Comparison of ENCODE assay signal across 16 cellular contexts in genomic region chr4:109801099-109801789, GRCh38. TPM values are rescaled to one million over a fixed set of nuclear protein-coding genes. Genes with fewer than 3 reads are reported as not detected.
DNase-seq lines count a peak whose midpoint lies in the region; ATAC-seq, FAIRE-seq and TF ChIP-seq lines count a peak whose summit lies in the region.
"Had no signal": no experiment of that assay in that cellular context is flagged by ENCODE, and none has a peak within 500 bp of the region (broad histone marks: within the 10 kb centered on the region; RNA-seq: fewer than 3 reads in every experiment).

No MANE protein-coding gene starts in this region.

- TF ChIP-seq RAD21 in liver (IDR thresholded peaks at IDR 0.05) = no peak

- H3K4me3 ChIP-seq in endocrine pancreas (ENCODE audit: control insufficient read depth, insufficient read depth, low read length) (peak overlapping the region; percentile 63), liver (ENCODE audit: low read depth in 1 of 3, low read length in 3 of 3) (peak overlapping the region; percentile 78 to 92 (median 80)), spleen (peak overlapping the region in 7 of 8 donors; percentile 2 to 55 (median 25)), small intestine (ENCODE audit: low read depth in 1 of 2, low read length in 2 of 2) (peak overlapping the region in 1 of 2 donors; percentile 19)
- H3K4me3 ChIP-seq: BLaER1 treated with 17β-estradiol and CSF1 and Interleukin-3, amounts not matched to agents 10 nM and 100 nM; GM23338 had no signal

- H3K36me3 ChIP-seq in endocrine pancreas (ENCODE audit: control insufficient read depth, insufficient read depth, low read length) (no peaks in the 10 kb centered on the region), liver (ENCODE audit: control insufficient read depth in 4 of 4, insufficient read depth in 3 of 4, low read depth in 1 of 4, low read length in 3 of 4) (peaks cover 0 to 6% (median 0%) of the 10 kb centered on the region in 4 donors), spleen (no peaks in the 10 kb centered on the region), small intestine (ENCODE audit: control insufficient read depth in 2 of 2, insufficient read depth in 2 of 2, low read length in 2 of 2) (no peaks in the 10 kb centered on the region)
- H3K36me3 ChIP-seq: BLaER1 treated with 17β-estradiol and CSF1 and Interleukin-3, amounts not matched to agents 10 nM and 100 nM had no signal

- DNase-seq in spleen (no peak), small intestine (no peak), D341Med (ENCODE audit: low spot score) (no peak)
- DNase-seq: activated CD4-positive, alpha-beta T cell treated with anti-CD3 and anti-CD28 coated beads, Interleukin-2, amount 50 U/mL, for 1 hour; activated naive CD8-positive, alpha-beta T cell treated with anti-CD3 and anti-CD28 coated beads, Interleukin-2, amount 50 U/mL, for 24 hours; activated T-cell treated with anti-CD3 and anti-CD28 coated beads, Interleukin-2, amount 50 U/mL, for 4 hours; DMS153; NCI-H1092 treated with DMSO at 0.1 percent for 48 hours had no signal

- H3K4me1 ChIP-seq in endocrine pancreas (ENCODE audit: control insufficient read depth, insufficient read depth, low read length) (no peaks in the 10 kb centered on the region), liver (ENCODE audit: control insufficient read depth in 4 of 4, insufficient read depth in 4 of 4, low read length in 3 of 4) (peaks cover 4 to 19% (median 12%) of the 10 kb centered on the region in 4 donors), spleen (peaks cover 0 to 21% (median 11%) of the 10 kb centered on the region in 6 donors), small intestine (ENCODE audit: control insufficient read depth in 2 of 2, insufficient read depth in 1 of 2, low read depth in 1 of 2, low read length in 1 of 2) (no peaks in the 10 kb centered on the region)

- no peak for TF ChIP-seq POLR2A in spleen (IDR thresholded peaks at IDR 0.05)

- FAIRE-seq in small intestine (lab: Jason Lieb, UNC) = no peak
- FAIRE-seq: TTC549 had no signal

- ATAC-seq in SK-N-SH treated with all-trans-retinoic acid at 6 μM for 48 hours (peak; percentile 41; the same call in 1 of the 3 replicates), HG02885 (IDR thresholded peaks at IDR 0.05; ENCODE audit: poor library complexity, unreplicated experiment) (no peak)
- ATAC-seq: activated naive CD8-positive, alpha-beta T cell treated with anti-CD3 and anti-CD28 coated beads, Interleukin-2, amount 50 U/mL, for 24 hours; activated T-cell treated with anti-CD3 and anti-CD28 coated beads, Interleukin-2, amount 50 U/mL, for 4 hours; GM23338 had no signal

- H3K27ac ChIP-seq in liver (ENCODE audit: low read depth in 1 of 2, low read length in 2 of 2) = peak overlapping the region; percentile 68 to 77
- peak overlapping the region in 7 of 8 donors; percentile 30 to 77 (median 66) for H3K27ac ChIP-seq in spleen
- H3K27ac ChIP-seq in small intestine (ENCODE audit: low read depth in 1 of 2, low read length in 1 of 2) = no peak overlapping the region
- H3K27ac ChIP-seq: BLaER1 treated with 17β-estradiol and CSF1 and Interleukin-3, amounts not matched to agents 10 nM and 100 nM had no signal

- no peak for TF ChIP-seq CTCF in liver (IDR thresholded peaks at IDR 0.05; ENCODE audit: low read depth, low read length, missing input control)
- no peak for TF ChIP-seq CTCF in spleen (IDR thresholded peaks at IDR 0.05 in 8 of 11, conservative IDR thresholded peaks at IDR 0.05 in 3 of 11)

- H3K9ac ChIP-seq in endocrine pancreas (ENCODE audit: control insufficient read depth, insufficient read depth, low read length) (no peak overlapping the region), liver (ENCODE audit: low read depth in 1 of 2, low read length in 2 of 2) (peak overlapping the region; percentile 91 to 93)
- H3K9ac ChIP-seq: BLaER1 treated with 17β-estradiol and CSF1 and Interleukin-3, amounts not matched to agents 10 nM and 100 nM had no signal

- WGBS in liver = 19% methylated on average over 4 of the region's 4 CpGs
- WGBS in spleen, 5 donors = 47 to 66% (median 61%) methylated on average over 4 of the region's 4 CpGs
- WGBS in small intestine, 3 donors = 49 to 56% (median 51%) methylated on average over 4 of the region's 4 CpGs

- no peaks in the 10 kb centered on the region for H3K9me3 ChIP-seq in endocrine pancreas (ENCODE audit: control insufficient read depth, low read length)
- H3K9me3 ChIP-seq in liver (ENCODE audit: control insufficient read depth in 4 of 4, low read length in 3 of 4) = peaks cover 0 to 3% (median 2%) of the 10 kb centered on the region in 4 donors
- H3K9me3 ChIP-seq in spleen = peaks cover 0 to 19% (median 16%) of the 10 kb centered on the region in 8 donors
- H3K9me3 ChIP-seq in small intestine (ENCODE audit: control insufficient read depth, low read depth) = no peaks in the 10 kb centered on the region

- intact Hi-C loops in spleen (cut with DNase I; ENCODE audit: low total_unique reads) = loop anchor here (10.0 kb wide), 1 partner anchor 66 kb away; the partner anchor contains the start of gene PLA2G12A

- H3K27me3 ChIP-seq in endocrine pancreas (ENCODE audit: control insufficient read depth, insufficient read depth, low read length) (no peaks in the 10 kb centered on the region), liver (ENCODE audit: control insufficient read depth in 4 of 4, insufficient read depth in 4 of 4, low read length in 3 of 4) (no peaks in the 10 kb centered on the region), spleen (replicated peaks in 1 of 7) (no peaks in the 10 kb centered on the region), small intestine (ENCODE audit: control insufficient read depth in 2 of 2, insufficient read depth in 2 of 2, low read length in 2 of 2) (no peaks in the 10 kb centered on the region)
- H3K27me3 ChIP-seq: BLaER1 treated with 17β-estradiol and CSF1 and Interleukin-3, amounts not matched to agents 10 nM and 100 nM had no signal

TF ChIP-seq in SK-N-SH treated with all-trans-retinoic acid at 6 μM for 48 hours, 23 proteins besides CTCF, POLR2A, EP300 and RAD21 (continues in another document):
- TF ChIP-seq RARB (CRISPR knock-in tag; IDR thresholded peaks at IDR 0.05) (no peak), ISL1 (CRISPR knock-in tag; IDR thresholded peaks at IDR 0.05) (no peak), CREB5 (CRISPR knock-in tag; IDR thresholded peaks at IDR 0.05; ENCODE audit: low read depth) (no peak), ZNF565 (CRISPR knock-in tag; conservative IDR thresholded peaks at IDR 0.05; ENCODE audit: low read depth) (no peak), ZNF8 (CRISPR knock-in tag; IDR thresholded peaks at IDR 0.05) (no peak), TCF4 (CRISPR knock-in tag; IDR thresholded peaks at IDR 0.05; ENCODE audit: borderline replicate concordance) (no peak)

TF ChIP-seq in liver, 16 proteins besides CTCF, POLR2A, EP300 and RAD21:
- TF ChIP-seq HNF4A (conservative IDR thresholded peaks at IDR 0.05) (peak in 1 of 2 donors; percentile 8), EGR1 (IDR thresholded peaks at IDR 0.05; ENCODE audit: low read depth in 2 of 2) (no peak), YY1 (IDR thresholded peaks at IDR 0.05) (peak; percentile 14)

RNA-seq across cellular contexts. Expression of gene CFI, which starts 0.6 kb away (rescaled TPM):
- total RNA-seq in liver (100 to 1,000 TPM; 232 to 598 TPM), spleen (10 to 100 TPM; 38.1 to 88.2 (median 66.1) TPM)
- polyA plus RNA-seq in liver (100 to 1,000 TPM; 410 to 589 TPM), spleen (10 to 100 TPM in 2 of 3 donors, 1 to 10 TPM in 1; 9.8 to 21.7 (median 15.3) TPM), small intestine (10 to 100 TPM in 1 of 3 donors, 1 to 10 TPM in 2; 6.5 to 43.4 (median 8.1) TPM)
- total RNA-seq: GM23338 had no signal
- polyA plus RNA-seq: GM23338 had no signal

RNA-seq across cellular contexts. Expression of gene GAR1, which starts 14.3 kb away (rescaled TPM):
- total RNA-seq in liver = 1 to 10 TPM; 1.5 to 7.2 TPM
- 1 to 10 TPM; 4.5 to 7.7 TPM for polyA plus RNA-seq in liver
- 10 to 100 TPM in 5 of 7 donors, 1 to 10 TPM in 2; 4.3 to 13.2 (median 12.0) TPM for total RNA-seq in spleen
- polyA plus RNA-seq in spleen = 10 to 100 TPM; 23.3 to 29.2 (median 25.3) TPM
- polyA plus RNA-seq in small intestine = 10 to 100 TPM; 12.3 to 39.6 (median 14.9) TPM

RNA-seq across cellular contexts. Expression of gene RRH, which starts 26.5 kb away (rescaled TPM):
- total RNA-seq in liver = under 1 TPM; 0.05 to 0.08 TPM
- polyA plus RNA-seq in liver = under 1 TPM in 1 of 2 donors, not detected in 1; 0.05 TPM
- total RNA-seq in spleen = 1 to 10 TPM in 1 of 7 donors, under 1 TPM in 4, not detected in 2; 0.40 to 2.0 (median 0.57) TPM
- under 1 TPM in 1 of 3 donors, not detected in 2; 0.03 TPM for polyA plus RNA-seq in spleen
- under 1 TPM in 1 of 3 donors, not detected in 2; 0.15 TPM for polyA plus RNA-seq in small intestine
- total RNA-seq: GM23338, SK-MEL-5 had no signal
- polyA plus RNA-seq: GM23338 had no signal

RNA-seq across cellular contexts. Expression of gene LRIT3, which starts 46.7 kb away (rescaled TPM):
- total RNA-seq in liver (under 1 TPM in 1 of 2 donors, not detected in 1; 0.08 TPM), spleen (under 1 TPM; 0.13 to 0.94 (median 0.27) TPM)
- polyA plus RNA-seq in liver (under 1 TPM; 0.03 to 0.07 TPM), spleen (under 1 TPM; 0.20 to 0.43 (median 0.29) TPM), small intestine (under 1 TPM; 0.04 to 0.54 (median 0.22) TPM)
- total RNA-seq: SK-MEL-5 had no signal
- polyA plus RNA-seq: GM23338 had no signal

Comparison
In these comparisons a context has a peak if more than half of its experiments do, and no peak if none do; other contexts are left out.
1. H3K27ac ChIP-seq: peak in liver (2 of 2) and spleen (7 of 8); none in small intestine (0 of 2).
2. RNA of gene CFI, which starts 0.6 kb away (polyA plus RNA-seq): 410 to 589 TPM in liver; 9.8 to 21.7 TPM in spleen and 6.5 to 43.4 TPM in small intestine; every median in the first group is over 4 times any median in the second.